In the genomic region with DNA sequence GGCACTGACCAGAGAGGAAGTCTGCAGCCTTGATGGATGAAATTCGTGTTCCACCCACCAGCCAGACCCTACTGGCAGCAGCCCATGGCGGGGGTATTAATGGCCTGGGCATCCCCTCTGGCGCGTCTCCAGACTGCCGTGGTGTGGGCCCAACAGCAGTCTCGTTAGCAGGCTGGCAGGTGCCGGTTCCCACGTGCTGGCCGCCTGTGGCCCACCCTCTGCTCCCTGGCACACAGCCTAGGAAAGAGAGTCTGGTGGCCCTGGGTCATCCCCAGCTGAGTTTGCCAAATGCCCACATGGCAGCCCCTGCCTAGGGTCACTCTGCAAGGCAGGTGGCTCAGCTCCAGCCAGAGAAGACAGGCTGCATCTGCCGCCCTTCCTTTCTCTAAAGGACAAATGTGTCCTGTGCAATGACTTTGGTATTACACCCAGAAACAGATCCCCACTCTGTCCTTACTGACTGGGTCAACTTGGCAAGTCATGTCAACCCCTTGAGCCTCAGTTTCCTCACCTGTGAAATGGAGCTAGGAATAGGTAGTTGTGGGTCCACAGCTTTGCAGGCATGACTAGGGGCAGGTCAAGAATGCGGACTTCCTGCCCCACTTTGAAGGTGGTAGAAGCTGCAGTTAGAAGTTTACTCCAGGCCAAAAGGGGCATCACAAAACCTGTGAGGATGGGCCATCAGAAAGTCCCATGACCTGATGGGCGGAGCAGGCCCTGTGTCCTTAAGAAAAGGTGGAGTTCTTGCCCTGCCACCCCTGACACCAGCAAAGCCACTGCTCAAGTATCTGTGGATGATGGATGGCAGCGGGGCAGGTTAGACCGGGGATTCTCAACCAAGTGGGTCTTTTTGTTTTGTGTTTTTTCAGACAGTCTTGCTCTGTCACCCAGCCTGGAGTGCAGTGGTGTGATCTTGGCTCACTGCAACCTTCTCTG, we compare ENCODE assay signal across 1 cellular context.
TF ChIP-seq lines count a peak whose summit lies in the region.

No MANE protein-coding gene starts in this region.

TF ChIP-seq in H1, 55 proteins besides CTCF, POLR2A, EP300 and RAD21:
- TF ChIP-seq POLR2AphosphoS5 (IDR thresholded peaks at IDR 0.05; ENCODE audit: low read depth, low read length): peak; percentile 3; the same call in 1 of the 2 replicates
- TF ChIP-seq CEBPB (IDR thresholded peaks at IDR 0.05; ENCODE audit: low read depth, low read length): no peak
- no peak for TF ChIP-seq RXRA (IDR thresholded peaks at IDR 0.05; ENCODE audit: insufficient read depth, low read depth, low read length)
- TF ChIP-seq RBBP5 (IDR thresholded peaks at IDR 0.05; ENCODE audit: borderline replicate concordance, low read depth, low read length): no peak
- TF ChIP-seq RFX5 (IDR thresholded peaks at IDR 0.05; ENCODE audit: borderline replicate concordance, low read depth, low read length): no peak
- TF ChIP-seq HDAC2 (IDR thresholded peaks at IDR 0.05; ENCODE audit: borderline replicate concordance in 1 of 2, low read depth in 2 of 2, low read length in 2 of 2): no peak
TF ChIP-seq in H1: peak in this region for 1.
